ENCODE assay signal across 5 cellular contexts in the genomic region with DNA sequence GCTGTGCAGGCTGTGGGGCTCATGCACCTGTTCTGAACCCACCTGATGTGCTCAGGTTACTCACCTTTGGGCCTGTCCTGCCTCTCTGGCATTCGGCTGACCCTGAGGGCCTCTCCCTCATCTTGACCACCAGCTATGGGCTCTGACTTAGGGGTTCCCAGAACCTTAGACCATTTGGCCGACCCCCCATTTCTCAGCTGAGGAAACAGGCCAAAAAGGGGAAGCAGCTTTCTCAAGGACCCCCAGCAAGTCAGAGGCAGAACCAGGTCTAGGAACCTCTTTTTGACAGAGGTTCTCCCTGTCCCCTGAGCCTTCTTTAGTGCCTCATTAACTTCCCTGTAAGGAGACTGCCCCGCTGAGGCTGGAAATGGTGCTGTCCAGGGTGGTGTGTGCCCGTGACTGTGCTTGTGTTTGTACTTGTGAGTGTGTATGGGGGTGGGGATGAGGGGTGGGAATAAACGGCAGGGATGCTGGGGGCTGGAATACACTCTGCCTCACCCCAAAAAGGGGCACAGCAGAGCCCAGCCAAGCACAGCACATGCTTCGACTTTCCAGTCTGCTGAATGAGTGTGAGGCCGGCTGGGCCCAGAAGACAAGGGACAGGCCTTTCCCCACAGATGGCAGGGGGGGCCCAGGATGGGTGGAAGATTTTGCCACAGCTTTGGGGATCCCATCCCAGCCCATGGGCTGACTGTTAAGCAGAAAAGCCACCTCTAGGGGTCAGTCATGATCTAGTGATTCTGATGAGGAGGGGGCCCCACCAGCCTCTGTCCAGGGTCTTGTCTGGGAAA. TPM values are rescaled to one million over a fixed set of nuclear protein-coding genes. Genes with fewer than 3 reads are reported as not detected.
"Had no signal": no experiment of that assay in that cellular context is flagged by ENCODE, and none has a peak within 500 bp of the region (broad histone marks: within the 10 kb centered on the region; RNA-seq: fewer than 3 reads in every experiment).

No MANE protein-coding gene starts in this region.

RNA-seq across cellular contexts. Expression of gene GOLGA8Q, which starts 28.2 kb away (rescaled TPM):
- total RNA-seq: activated CD8-positive, alpha-beta T cell treated with anti-CD3 and anti-CD28 coated beads for 36 hours; activated T-helper 17 cell treated with anti-CD3 and anti-CD28 coated beads, Interleukin-2, amount 50 U/mL, for 72 hours; epithelial cell of proximal tubule; esophagus mucosa; frontal cortex had no signal
